ENCODE assay signal across 22 cellular contexts in genomic region chr9:97918641-97919040, GRCh38. TPM values are rescaled to one million over a fixed set of nuclear protein-coding genes. Genes with fewer than 3 reads are reported as not detected.
DNase-seq lines count a peak whose midpoint lies in the region; ATAC-seq and TF ChIP-seq lines count a peak whose summit lies in the region.
"Had no signal": no experiment of that assay in that cellular context is flagged by ENCODE, and none has a peak within 500 bp of the region (broad histone marks: within the 10 kb centered on the region; RNA-seq: fewer than 3 reads in every experiment).

No MANE protein-coding gene starts in this region.

- ATAC-seq in CD4-positive, alpha-beta T cell (ENCODE audit: poor library complexity) = no peak
- ATAC-seq in DND-41 (ENCODE audit: insufficient read depth, low read depth) (no peak), HG02852 (IDR thresholded peaks at IDR 0.05; ENCODE audit: unreplicated experiment) (no peak), GM21515 (IDR thresholded peaks at IDR 0.05; ENCODE audit: unreplicated experiment) (no peak)
- ATAC-seq: lower lobe of right lung had no signal

- intact Hi-C loops in CD4-positive, alpha-beta T cell (cut with DNase I, micrococcal nuclease) = no loop called here
- intact Hi-C loops in activated CD4-positive, alpha-beta memory T cell treated with anti-CD3 and anti-CD28 coated beads for 36 hours (cut with micrococcal nuclease) = loop anchor here (1.0 kb wide), 1 partner anchor 13 kb away; no protein-coding TSS in a partner anchor
- intact Hi-C loops in adrenal gland (cut with DNase I) = no loop called here

- H4K20me1 ChIP-seq in DND-41 (ENCODE audit: insufficient read depth, low read length) = no peaks in the 10 kb centered on the region

- H3K36me3 ChIP-seq in DND-41 (ENCODE audit: insufficient read depth, low read length) (peaks cover 5% of the 10 kb centered on the region; the same call in 1 of the 2 replicates), WERI-Rb-1 (peaks cover 7% of the 10 kb centered on the region), adrenal gland (replicated peaks in 1 of 2) (peaks cover 0 to 8% of the 10 kb centered on the region in 2 donors)
- H3K36me3 ChIP-seq: brain microvascular endothelial cell had no signal

- TF ChIP-seq POLR2A in adrenal gland (IDR thresholded peaks at IDR 0.05) = no peak

- H3K27ac ChIP-seq in CD4-positive, alpha-beta T cell (ENCODE audit: low read depth, low read length) = peak overlapping the region; percentile 99
- H3K27ac ChIP-seq in DND-41 (ENCODE audit: low read length) = no peak overlapping the region
- peak overlapping the region; percentile 42 for H3K27ac ChIP-seq in epithelial cell of prostate
- H3K27ac ChIP-seq in WERI-Rb-1 = no peak overlapping the region
- H3K27ac ChIP-seq in adrenal gland = no peak overlapping the region
- H3K27ac ChIP-seq: brain microvascular endothelial cell, lower lobe of right lung, tibial nerve had no signal

- H3K4me2 ChIP-seq in DND-41 (ENCODE audit: insufficient read depth, low read length) = no peak overlapping the region

- H3K4me1 Mint-ChIP-seq in CD4-positive, alpha-beta T cell (ENCODE audit: low read depth) = peaks cover 82% of the 10 kb centered on the region
- H3K4me1 Mint-ChIP-seq in activated CD4-positive, alpha-beta memory T cell treated with anti-CD3 and anti-CD28 coated beads for 36 hours (ENCODE audit: low read depth) = peaks cover 59% of the 10 kb centered on the region

- no peak overlapping the region for H3K4me3 ChIP-seq in DND-41 (ENCODE audit: low read depth in 1 of 2, low read length in 2 of 2)
- no peak overlapping the region for H3K4me3 ChIP-seq in WERI-Rb-1 (ENCODE audit: low read depth, low read length)
- no peak overlapping the region for H3K4me3 ChIP-seq in adrenal gland
- H3K4me3 ChIP-seq: lower lobe of right lung, tibial nerve had no signal

- H3K4me1 ChIP-seq in DND-41 (ENCODE audit: insufficient read depth, low read length) (peaks cover 43% of the 10 kb centered on the region), adrenal gland (replicated peaks in 1 of 2) (peaks cover 3 to 30% of the 10 kb centered on the region in 2 donors)

- WGBS in adrenal gland, 4 donors = 77 to 86% (median 83%) methylated on average over 4 of the region's 4 CpGs

- TF ChIP-seq CTCF in CD4-positive, alpha-beta T cell (IDR thresholded peaks at IDR 0.05) = no peak
- TF ChIP-seq CTCF in DND-41 (IDR thresholded peaks at IDR 0.05; ENCODE audit: borderline replicate concordance, extremely low read depth, low read length, poor library complexity, severe bottlenecking) (no peak), WERI-Rb-1 (IDR thresholded peaks at IDR 0.05; ENCODE audit: low read depth, low read length) (no peak), adrenal gland (IDR thresholded peaks at IDR 0.05) (no peak)

- H3K27me3 ChIP-seq in CD4-positive, alpha-beta T cell (ENCODE audit: control insufficient read depth, insufficient read depth, low read length) = no peaks in the 10 kb centered on the region
- no peaks in the 10 kb centered on the region for H3K27me3 ChIP-seq in DND-41 (ENCODE audit: insufficient read depth, low read length, poor library complexity)
- no peaks in the 10 kb centered on the region for H3K27me3 ChIP-seq in WERI-Rb-1 (ENCODE audit: insufficient read depth, low read depth, severe bottlenecking)
- no peaks in the 10 kb centered on the region for H3K27me3 ChIP-seq in adrenal gland
- H3K27me3 ChIP-seq: brain microvascular endothelial cell, tibial nerve had no signal

- H3K27ac Mint-ChIP-seq in CD4-positive, alpha-beta T cell = peak overlapping the region; percentile 96
- peak overlapping the region; percentile 96 for H3K27ac Mint-ChIP-seq in activated CD4-positive, alpha-beta memory T cell treated with anti-CD3 and anti-CD28 coated beads for 36 hours
- H3K27ac Mint-ChIP-seq: B cell had no signal

- H3K79me2 ChIP-seq in DND-41 (ENCODE audit: insufficient read depth, low read length) = peaks cover 38% of the 10 kb centered on the region

- peak overlapping the region; percentile 80 for H3K4me3 Mint-ChIP-seq in CD4-positive, alpha-beta T cell
- H3K4me3 Mint-ChIP-seq in activated CD4-positive, alpha-beta memory T cell treated with anti-CD3 and anti-CD28 coated beads for 36 hours = peak overlapping the region; percentile 72
- H3K4me3 Mint-ChIP-seq: B cell had no signal

- peaks cover 3% of the 10 kb centered on the region for H3K27me3 Mint-ChIP-seq in CD4-positive, alpha-beta T cell
- H3K27me3 Mint-ChIP-seq in activated CD4-positive, alpha-beta memory T cell treated with anti-CD3 and anti-CD28 coated beads for 36 hours = peaks cover 2% of the 10 kb centered on the region
- H3K27me3 Mint-ChIP-seq: B cell had no signal

- CTCF ChIA-PET in CD4-positive, alpha-beta T cell (lab: Charles Lee) = interaction anchor here (0.6 to 9.9 kb wide), 2 partner anchors 15 to 23 kb away, joined by 3 to 221 read pairs; no protein-coding TSS in a partner anchor
- CTCF ChIA-PET in activated CD4-positive, alpha-beta memory T cell treated with anti-CD3 and anti-CD28 coated beads for 36 hours (lab: Charles Lee) = interaction anchor here (2.5 to 6.2 kb wide), 2 partner anchors 13 to 17 kb away, joined by 9 to 51 read pairs; no protein-coding TSS in a partner anchor

- DNase-seq in CD4-positive, alpha-beta T cell = no peak
- DNase-seq in DND-41 = no peak
- DNase-seq in activated CD4-positive, alpha-beta memory T cell treated with anti-CD3 and anti-CD28 coated beads for 36 hours = no peak
- DNase-seq in epithelial cell of prostate (ENCODE audit: low read depth, low spot score) = no peak
- DNase-seq in WERI-Rb-1 = no peak
- DNase-seq in adrenal gland = no peak
- DNase-seq: activated CD4-positive, alpha-beta T cell treated with anti-CD3 and anti-CD28 coated beads, Interleukin-2, amount 50 U/mL, for 4 hours; activated gamma-delta T cell; brain microvascular endothelial cell; lower lobe of right lung; NCI-H2081; NCI-H526; SHP77; small intestine had no signal

- no peak overlapping the region for H2AFZ ChIP-seq in DND-41 (ENCODE audit: low read depth, low read length)

- H3K9me3 ChIP-seq in CD4-positive, alpha-beta T cell (ENCODE audit: control insufficient read depth, low read length) = no peaks in the 10 kb centered on the region
- H3K9me3 ChIP-seq in DND-41 (ENCODE audit: insufficient read depth, low read length, severe bottlenecking) (no peaks in the 10 kb centered on the region), WERI-Rb-1 (ENCODE audit: severe bottlenecking) (no peaks in the 10 kb centered on the region), adrenal gland (replicated peaks in 1 of 3) (no peaks in the 10 kb centered on the region)
- H3K9me3 ChIP-seq: lower lobe of right lung, tibial nerve had no signal

- POLR2A ChIA-PET in CD4-positive, alpha-beta T cell (lab: Charles Lee) = interaction anchor here (0.5 to 6.7 kb wide), 6 partner anchors 10 to 66 kb away, joined by 3 to 181 read pairs (median 8); partner anchors contain the start of gene ANP32B
- POLR2A ChIA-PET in activated CD4-positive, alpha-beta memory T cell treated with anti-CD3 and anti-CD28 coated beads for 36 hours (lab: Charles Lee) = interaction anchor here (0.6 kb wide), 1 partner anchor 175 kb away, joined by 3 read pairs; no protein-coding TSS in a partner anchor

- peak overlapping the region; percentile 25; the same call in 1 of the 2 replicates for H3K9ac ChIP-seq in DND-41 (ENCODE audit: low read depth, low read length)

- no peaks in the 10 kb centered on the region for H3K9me3 Mint-ChIP-seq in CD4-positive, alpha-beta T cell
- peaks cover 2% of the 10 kb centered on the region for H3K9me3 Mint-ChIP-seq in activated CD4-positive, alpha-beta memory T cell treated with anti-CD3 and anti-CD28 coated beads for 36 hours

- H3K36me3 Mint-ChIP-seq in CD4-positive, alpha-beta T cell (ENCODE audit: low read depth) = peaks cover 60% of the 10 kb centered on the region
- peaks cover 27% of the 10 kb centered on the region for H3K36me3 Mint-ChIP-seq in activated CD4-positive, alpha-beta memory T cell treated with anti-CD3 and anti-CD28 coated beads for 36 hours

RNA-seq across cellular contexts. Expression of gene TRMO, which starts 3.7 kb away (rescaled TPM):
- 10 to 100 TPM; 42.8 to 45.8 TPM for total RNA-seq in CD4-positive, alpha-beta T cell
- total RNA-seq in activated CD4-positive, alpha-beta memory T cell treated with anti-CD3 and anti-CD28 coated beads for 36 hours = 10 to 100 TPM; 13.3 to 13.4 TPM
- 10 to 100 TPM; 11.4 to 30.3 (median 17.1) TPM for total RNA-seq in adrenal gland
- 10 to 100 TPM in 1 of 3 donors, 1 to 10 TPM in 2; 7.8 to 40.4 (median 9.5) TPM for polyA plus RNA-seq in adrenal gland

RNA-seq across cellular contexts. Expression of gene HEMGN, which starts 19.3 kb away (rescaled TPM):
- under 1 TPM; 0.30 to 0.34 TPM for total RNA-seq in CD4-positive, alpha-beta T cell
- total RNA-seq in activated CD4-positive, alpha-beta memory T cell treated with anti-CD3 and anti-CD28 coated beads for 36 hours = under 1 TPM; 0.69 to 0.99 TPM
- under 1 TPM in 2 of 8 donors, not detected in 6; 0.22 to 0.23 TPM for total RNA-seq in adrenal gland
- polyA plus RNA-seq in adrenal gland = not detected
- total RNA-seq: B cell, dermis microvascular lymphatic vessel endothelial cell, glomerular endothelial cell, H4, tibial nerve had no signal
- polyA plus RNA-seq: esophagus had no signal

Comparison
In these comparisons a context has a peak if more than half of its experiments do, and no peak if none do; other contexts are left out.
1. H3K27ac ChIP-seq: peak in CD4-positive, alpha-beta T cell (single experiment) and epithelial cell of prostate (single experiment); none in DND-41 (single experiment), WERI-Rb-1 (single experiment) and adrenal gland (0 of 5).